In the genomic region with DNA sequence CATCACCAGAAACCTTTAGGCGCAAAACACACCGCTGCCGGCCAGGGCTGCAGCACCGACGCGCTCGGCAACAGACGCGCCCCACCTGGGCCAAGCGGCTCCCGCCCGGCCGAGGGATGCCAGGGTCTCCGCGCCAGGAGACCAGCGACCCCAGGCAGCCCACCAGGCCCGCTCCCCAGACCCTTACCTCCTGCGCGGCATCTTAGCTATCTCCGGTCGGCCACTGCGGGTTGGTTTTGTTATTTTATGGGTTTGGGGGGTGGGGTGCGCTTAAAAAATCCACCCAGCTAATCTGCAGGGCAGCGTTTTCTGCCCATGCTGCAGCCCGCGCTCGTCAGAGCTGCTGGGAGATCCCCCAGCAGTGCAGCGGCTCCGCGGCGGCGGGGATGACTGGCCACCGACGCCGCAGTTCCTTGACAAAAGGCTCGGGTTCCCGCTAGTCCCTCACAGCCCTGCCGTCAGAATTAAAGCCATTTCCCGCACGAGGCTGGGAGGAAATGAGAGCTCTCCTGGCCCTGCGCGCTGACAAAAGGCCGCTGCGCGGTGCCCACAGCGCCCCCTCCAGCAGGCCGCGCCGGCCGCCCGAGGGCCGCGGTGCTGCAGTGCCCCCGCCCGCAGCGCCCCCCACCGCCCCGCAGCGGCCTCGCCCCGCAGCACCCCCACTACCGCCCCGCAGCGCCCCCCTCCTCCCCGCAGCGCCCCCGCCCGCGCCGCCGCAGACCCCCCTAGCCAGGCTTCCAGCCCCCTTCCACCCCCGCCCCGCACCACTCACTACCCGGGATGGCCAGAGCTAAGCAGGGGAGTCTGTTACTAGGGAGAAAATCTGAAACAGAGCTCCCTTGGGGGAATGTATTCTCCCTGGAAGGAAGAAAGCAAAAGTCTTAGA, we compare ENCODE assay signal across 8 cellular contexts. TPM values are rescaled to one million over a fixed set of nuclear protein-coding genes. Genes with fewer than 3 reads are reported as not detected.
DNase-seq lines count a peak whose midpoint lies in the region; ATAC-seq, FAIRE-seq and TF ChIP-seq lines count a peak whose summit lies in the region.

A gene with protein sequence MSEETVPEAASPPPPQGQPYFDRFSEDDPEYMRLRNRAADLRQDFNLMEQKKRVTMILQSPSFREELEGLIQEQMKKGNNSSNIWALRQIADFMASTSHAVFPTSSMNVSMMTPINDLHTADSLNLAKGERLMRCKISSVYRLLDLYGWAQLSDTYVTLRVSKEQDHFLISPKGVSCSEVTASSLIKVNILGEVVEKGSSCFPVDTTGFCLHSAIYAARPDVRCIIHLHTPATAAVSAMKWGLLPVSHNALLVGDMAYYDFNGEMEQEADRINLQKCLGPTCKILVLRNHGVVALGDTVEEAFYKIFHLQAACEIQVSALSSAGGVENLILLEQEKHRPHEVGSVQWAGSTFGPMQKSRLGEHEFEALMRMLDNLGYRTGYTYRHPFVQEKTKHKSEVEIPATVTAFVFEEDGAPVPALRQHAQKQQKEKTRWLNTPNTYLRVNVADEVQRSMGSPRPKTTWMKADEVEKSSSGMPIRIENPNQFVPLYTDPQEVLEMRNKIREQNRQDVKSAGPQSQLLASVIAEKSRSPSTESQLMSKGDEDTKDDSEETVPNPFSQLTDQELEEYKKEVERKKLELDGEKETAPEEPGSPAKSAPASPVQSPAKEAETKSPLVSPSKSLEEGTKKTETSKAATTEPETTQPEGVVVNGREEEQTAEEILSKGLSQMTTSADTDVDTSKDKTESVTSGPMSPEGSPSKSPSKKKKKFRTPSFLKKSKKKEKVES (minus strand): TSS at position 502 of the 886 bp plus-strand sequence. CDS start 61,792 bp downstream, outside the sequence.

- H3K27me3 Mint-ChIP-seq in activated naive CD8-positive, alpha-beta T cell treated with anti-CD3 and anti-CD28 coated beads, Interleukin-2, amount 10 ng/mL, durations not matched to agents 7 days and 5 days: peaks cover 26% of the 10 kb centered on the region

- peak within 1 kb of the TSS; percentile 85 for H3K27ac Mint-ChIP-seq in activated naive CD8-positive, alpha-beta T cell treated with anti-CD3 and anti-CD28 coated beads, Interleukin-2, amount 10 ng/mL, durations not matched to agents 7 days and 5 days

- POLR2A ChIA-PET in activated naive CD8-positive, alpha-beta T cell treated with anti-CD3 and anti-CD28 coated beads, Interleukin-2, amount 10 ng/mL, durations not matched to agents 7 days and 5 days (lab: Charles Lee): interaction anchor here (0.8 kb wide), 1 partner anchor 45 kb away, joined by 3 read pairs; no protein-coding TSS in a partner anchor

- no peaks in the 10 kb centered on the region for H3K36me3 Mint-ChIP-seq in activated naive CD8-positive, alpha-beta T cell treated with anti-CD3 and anti-CD28 coated beads, Interleukin-2, amount 10 ng/mL, durations not matched to agents 7 days and 5 days

- peak; percentile 81 for ATAC-seq in activated naive CD8-positive, alpha-beta T cell treated with anti-CD3 and anti-CD28 coated beads, Interleukin-2, amount 10 ng/mL, durations not matched to agents 7 days and 5 days (ENCODE audit: low read depth)
- ATAC-seq in right cardiac atrium (peak; percentile 68 to 79), GM21619 (IDR thresholded peaks at IDR 0.05; ENCODE audit: unreplicated experiment) (no peak), GM19351 (IDR thresholded peaks at IDR 0.05; ENCODE audit: unreplicated experiment) (no peak)

- peaks cover 12% of the 10 kb centered on the region for H3K4me1 Mint-ChIP-seq in activated naive CD8-positive, alpha-beta T cell treated with anti-CD3 and anti-CD28 coated beads, Interleukin-2, amount 10 ng/mL, durations not matched to agents 7 days and 5 days

- no peaks in the 10 kb centered on the region for H3K9me3 ChIP-seq in right cardiac atrium (ENCODE audit: control insufficient read depth, low read length)

- DNase-seq in AG10803 (ENCODE audit: low read depth) (peak; percentile 42), H54 (ENCODE audit: insufficient read length, low spot score) (peak; percentile 80), NCI-H82 treated with DMSO at 0.1 percent for 48 hours (lab: John Stamatoyannopoulos, UW; ENCODE audit: unreplicated experiment) (peak; percentile 24), right cardiac atrium (peak; percentile 20 to 56 (median 55)), retina (peak; percentile 91)
- DNase-seq in activated naive CD8-positive, alpha-beta T cell treated with anti-CD3 and anti-CD28 coated beads, Interleukin-2, amount 10 ng/mL, durations not matched to agents 7 days and 5 days: peak; percentile 71

- H3K4me1 ChIP-seq in right cardiac atrium (ENCODE audit: control insufficient read depth, insufficient read depth, low read length): no peaks in the 10 kb centered on the region

- peaks cover 3% of the 10 kb centered on the region for H3K27me3 ChIP-seq in right cardiac atrium (ENCODE audit: control insufficient read depth, insufficient read depth)

- FAIRE-seq in H54 (lab: Jason Lieb, UNC): no peak

- TF ChIP-seq POLR2A in H54 (IDR thresholded peaks at IDR 0.05; ENCODE audit: low read depth, low read length): no peak; the same call in 1 of the 2 replicates

- no peaks in the 10 kb centered on the region for H3K9me3 Mint-ChIP-seq in activated naive CD8-positive, alpha-beta T cell treated with anti-CD3 and anti-CD28 coated beads, Interleukin-2, amount 10 ng/mL, durations not matched to agents 7 days and 5 days

- 0 out of 2 replicates have a peak, but pooled peaks have one; percentile 14 for TF ChIP-seq CTCF in AG10803 (conservative IDR thresholded peaks at IDR 0.05; ENCODE audit: low read length)

- intact Hi-C loops in right cardiac atrium (cut with DNase I): no loop called here

- under 1% methylated on average over 63 of the region's 74 CpGs for WGBS in right cardiac atrium

- H3K4me3 ChIP-seq in AG10803 (ENCODE audit: low read length) (peak within 1 kb of the TSS; percentile 60), right cardiac atrium (ENCODE audit: low read length) (peak within 1 kb of the TSS; percentile 63)

- no peak within 1 kb of the TSS for H3K27ac ChIP-seq in right cardiac atrium (ENCODE audit: low read length)

- peak within 1 kb of the TSS; percentile 91 for H3K4me3 Mint-ChIP-seq in activated naive CD8-positive, alpha-beta T cell treated with anti-CD3 and anti-CD28 coated beads, Interleukin-2, amount 10 ng/mL, durations not matched to agents 7 days and 5 days

RNA-seq across cellular contexts. Expression of the gene that starts here (rescaled TPM):
- 10 to 100 TPM; 20.9 to 25.7 TPM for total RNA-seq in activated naive CD8-positive, alpha-beta T cell treated with anti-CD3 and anti-CD28 coated beads, Interleukin-2, amount 10 ng/mL, durations not matched to agents 7 days and 5 days
- total RNA-seq in right cardiac atrium: 1 to 10 TPM in 1 of 4 donors, under 1 TPM in 3; 0.40 to 1.3 (median 0.60) TPM
- polyA plus RNA-seq in right cardiac atrium: 0.45 TPM

Comparison
In these comparisons a context has a peak if more than half of its experiments do, and no peak if none do; other contexts are left out.
1. RNA of the gene that starts here (total RNA-seq): 20.9 to 25.7 TPM in activated naive CD8-positive, alpha-beta T cell treated with anti-CD3 and anti-CD28 coated beads, Interleukin-2, amount 10 ng/mL, durations not matched to agents 7 days and 5 days; 0.40 to 1.3 TPM in right cardiac atrium; every median in the first group is over 4 times any median in the second.
2. DNase-seq: peak in every context shown above with its lines; median percentile 91 in retina; 80 in H54; 71 in activated naive CD8-positive, alpha-beta T cell treated with anti-CD3 and anti-CD28 coated beads, Interleukin-2, amount 10 ng/mL, durations not matched to agents 7 days and 5 days; 55 in right cardiac atrium; 42 in AG10803; 24 in NCI-H82 treated with DMSO at 0.1 percent for 48 hours.
3. ATAC-seq: peak in activated naive CD8-positive, alpha-beta T cell treated with anti-CD3 and anti-CD28 coated beads, Interleukin-2, amount 10 ng/mL, durations not matched to agents 7 days and 5 days (single experiment) and right cardiac atrium (2 of 2); none in GM21619 (single experiment) and GM19351 (single experiment).